In the genomic region with DNA sequence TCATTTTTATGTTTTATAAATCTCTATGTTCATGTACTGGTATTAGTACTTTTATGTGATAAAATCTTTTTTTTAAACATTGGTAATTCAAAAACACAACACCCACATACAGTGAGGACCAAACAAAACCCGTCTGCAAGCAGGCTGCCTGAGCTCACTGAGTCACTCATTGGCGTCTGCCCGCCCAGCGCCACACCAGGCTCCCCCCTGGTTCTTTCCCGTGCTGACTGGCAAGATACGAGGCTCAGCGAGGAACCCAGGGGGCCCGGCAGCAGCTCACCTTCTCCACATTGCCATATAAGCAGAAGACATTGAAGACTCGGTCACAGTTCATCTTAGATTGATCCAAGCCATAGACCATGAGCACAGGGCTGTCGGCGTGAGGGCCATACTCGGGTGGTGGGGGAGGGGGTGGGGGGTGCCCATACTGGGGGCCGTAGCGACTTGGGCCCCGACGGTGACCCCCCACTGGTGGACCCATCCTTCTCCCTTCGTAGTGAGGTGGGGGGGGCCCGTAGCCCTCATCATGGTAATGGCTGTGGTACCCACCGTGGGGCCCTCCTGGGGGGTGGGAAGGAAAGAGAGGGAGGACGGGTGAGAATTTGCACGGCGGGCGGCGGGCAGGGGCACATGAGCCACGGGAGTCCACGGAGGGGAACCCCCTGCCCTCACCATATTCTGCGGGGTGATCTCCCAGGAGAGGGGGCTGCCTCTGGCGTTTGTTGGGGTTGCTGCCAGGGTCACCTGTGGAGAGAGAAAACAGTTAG, we compare ENCODE assay signal across 15 cellular contexts. TPM values are rescaled to one million over a fixed set of nuclear protein-coding genes. Genes with fewer than 3 reads are reported as not detected.
A peak's percentile ranks its signal among the peaks of the same experiment; 100 is the strongest.
DNase-seq lines count a peak whose midpoint lies in the region; ATAC-seq, FAIRE-seq and TF ChIP-seq lines count a peak whose summit lies in the region.
"Had no signal": no experiment of that assay in that cellular context is flagged by ENCODE, and none has a peak within 500 bp of the region (broad histone marks: within the 10 kb centered on the region; RNA-seq: fewer than 3 reads in every experiment).

No MANE protein-coding gene starts in this region.

- CTCF ChIA-PET in activated naive CD4-positive, alpha-beta T cell treated with anti-CD3 and anti-CD28 coated beads for 36 hours (lab: Charles Lee): interaction anchor here (1.4 kb wide), 1 partner anchor 48 kb away, joined by 3 read pairs; no protein-coding TSS in a partner anchor

- H3K27me3 Mint-ChIP-seq in activated naive CD4-positive, alpha-beta T cell treated with anti-CD3 and anti-CD28 coated beads for 36 hours (ENCODE audit: low read depth): no peaks in the 10 kb centered on the region
- no peaks in the 10 kb centered on the region for H3K27me3 Mint-ChIP-seq in T-helper 17 cell

- 60 to 64% methylated on average over 28 of the region's 28 CpGs for WGBS in esophagus, 2 donors

- H3K4me1 ChIP-seq in esophagus (ENCODE audit: control insufficient read depth in 2 of 2, insufficient read depth in 2 of 2, low read length in 1 of 2): peaks cover 3 to 13% of the 10 kb centered on the region in 2 donors

- H3K9me3 ChIP-seq in T-helper 17 cell (ENCODE audit: control insufficient read depth, low read length, poor library complexity, severe bottlenecking): no peaks in the 10 kb centered on the region
- H3K9me3 ChIP-seq in esophagus (ENCODE audit: control insufficient read depth in 2 of 2, insufficient read depth in 1 of 2, low read depth in 1 of 2, low read length in 1 of 2): no peaks in the 10 kb centered on the region

- peaks cover 68% of the 10 kb centered on the region for H3K4me1 Mint-ChIP-seq in activated naive CD4-positive, alpha-beta T cell treated with anti-CD3 and anti-CD28 coated beads for 36 hours (ENCODE audit: low read depth)
- H3K4me1 Mint-ChIP-seq in T-helper 17 cell: peaks cover 41% of the 10 kb centered on the region
- H3K4me1 Mint-ChIP-seq in stimulated activated effector memory CD8-positive, alpha-beta T cell treated with anti-CD3 and anti-CD28 coated beads, Interleukin-12 subunit alpha, Interleukin-12 subunit beta, amount 100 ng/mL, for 72 hours: peaks cover 59% of the 10 kb centered on the region

- peaks cover 34 to 80% of the 10 kb centered on the region in 2 donors for H3K36me3 ChIP-seq in esophagus (ENCODE audit: control insufficient read depth in 2 of 2, insufficient read depth in 2 of 2, low read length in 1 of 2)

- peak; percentile 30 for DNase-seq in activated naive CD4-positive, alpha-beta T cell treated with anti-CD3 and anti-CD28 coated beads for 36 hours
- DNase-seq in activated naive CD4-positive, alpha-beta T cell treated with anti-CD3 and anti-CD28 coated beads, Interleukin-2, amount 50 U/mL, for 16 hours: no peak
- no peak for DNase-seq in T-helper 17 cell
- DNase-seq in stimulated activated effector memory CD8-positive, alpha-beta T cell treated with anti-CD3 and anti-CD28 coated beads, Interleukin-12 subunit alpha, Interleukin-12 subunit beta, amount 100 ng/mL, for 72 hours (ENCODE audit: low spot score in 2 of 2): no peak
- no peak for DNase-seq in head of caudate nucleus
- DNase-seq in H54 (ENCODE audit: insufficient read length, low spot score): no peak
- DNase-seq: cerebellar nuclear complex, NCI-H510A treated with DMSO at 0.1 percent for 48 hours, SW 1271 had no signal

- ATAC-seq in T-helper 17 cell: no peak
- no peak for ATAC-seq in stimulated activated effector memory CD8-positive, alpha-beta T cell treated with anti-CD3 and anti-CD28 coated beads, Interleukin-12 subunit alpha, Interleukin-12 subunit beta, amount 100 ng/mL, for 72 hours
- no peak for ATAC-seq in HG02763 (IDR thresholded peaks at IDR 0.05; ENCODE audit: unreplicated experiment)

- no peak for FAIRE-seq in H54 (lab: Jason Lieb, UNC)

- H3K4me3 ChIP-seq in esophagus (ENCODE audit: low read depth in 1 of 2, low read length in 2 of 2): no peak overlapping the region

- H3K36me3 Mint-ChIP-seq in activated naive CD4-positive, alpha-beta T cell treated with anti-CD3 and anti-CD28 coated beads for 36 hours (ENCODE audit: low read depth): peaks cover 77% of the 10 kb centered on the region
- H3K36me3 Mint-ChIP-seq in T-helper 17 cell (ENCODE audit: low read depth): peaks cover 10% of the 10 kb centered on the region
- peaks cover 100% of the 10 kb centered on the region for H3K36me3 Mint-ChIP-seq in stimulated activated effector memory CD8-positive, alpha-beta T cell treated with anti-CD3 and anti-CD28 coated beads, Interleukin-12 subunit alpha, Interleukin-12 subunit beta, amount 100 ng/mL, for 72 hours

- intact Hi-C loops in activated naive CD4-positive, alpha-beta T cell treated with anti-CD3 and anti-CD28 coated beads for 36 hours (cut with micrococcal nuclease): loop anchor here (10.0 kb wide), 2 partner anchors 435 to 525 kb away; a partner anchor contains a TSS
- intact Hi-C loops in head of caudate nucleus (cut with DNase I): loop anchor here (10.0 kb wide), 2 partner anchors 195 to 225 kb away; a partner anchor contains a TSS

- no peak for TF ChIP-seq POLR2A in H54 (IDR thresholded peaks at IDR 0.05; ENCODE audit: low read depth, low read length)

- H3K4me3 Mint-ChIP-seq in activated naive CD4-positive, alpha-beta T cell treated with anti-CD3 and anti-CD28 coated beads for 36 hours: peak overlapping the region; percentile 15
- peak overlapping the region; percentile 31 for H3K4me3 Mint-ChIP-seq in T-helper 17 cell
- peak overlapping the region; percentile 44 for H3K4me3 Mint-ChIP-seq in stimulated activated effector memory CD8-positive, alpha-beta T cell treated with anti-CD3 and anti-CD28 coated beads, Interleukin-12 subunit alpha, Interleukin-12 subunit beta, amount 100 ng/mL, for 72 hours

- no peaks in the 10 kb centered on the region for H3K27me3 ChIP-seq in esophagus (ENCODE audit: control insufficient read depth in 1 of 2, insufficient read depth in 2 of 2, low read length in 2 of 2)

- H3K27ac Mint-ChIP-seq in activated naive CD4-positive, alpha-beta T cell treated with anti-CD3 and anti-CD28 coated beads for 36 hours: peak overlapping the region; percentile 93
- peak overlapping the region; percentile 98 for H3K27ac Mint-ChIP-seq in T-helper 17 cell
- peak overlapping the region; percentile 92 for H3K27ac Mint-ChIP-seq in stimulated activated effector memory CD8-positive, alpha-beta T cell treated with anti-CD3 and anti-CD28 coated beads, Interleukin-12 subunit alpha, Interleukin-12 subunit beta, amount 100 ng/mL, for 72 hours

- no peaks in the 10 kb centered on the region for H3K9me3 Mint-ChIP-seq in activated naive CD4-positive, alpha-beta T cell treated with anti-CD3 and anti-CD28 coated beads for 36 hours
- no peaks in the 10 kb centered on the region for H3K9me3 Mint-ChIP-seq in stimulated activated effector memory CD8-positive, alpha-beta T cell treated with anti-CD3 and anti-CD28 coated beads, Interleukin-12 subunit alpha, Interleukin-12 subunit beta, amount 100 ng/mL, for 72 hours

- H3K27ac ChIP-seq in esophagus (ENCODE audit: low read depth in 2 of 2, low read length in 1 of 2): peak overlapping the region; percentile 69 to 88
- H3K27ac ChIP-seq: HL-60 had no signal

RNA-seq across cellular contexts. Expression of a gene that starts 8.4 kb away (rescaled TPM):
- 100 to 1,000 TPM; 137 to 145 TPM for total RNA-seq in activated naive CD4-positive, alpha-beta T cell treated with anti-CD3 and anti-CD28 coated beads for 36 hours
- 10 to 100 TPM; 75.5 to 95.8 TPM for total RNA-seq in T-helper 17 cell
- polyA plus RNA-seq in esophagus: 100 to 1,000 TPM; 108 to 215 TPM

RNA-seq across cellular contexts. Expression of a gene that starts 9.8 kb away (rescaled TPM):
- 100 to 1,000 TPM; 777 to 829 TPM for total RNA-seq in activated naive CD4-positive, alpha-beta T cell treated with anti-CD3 and anti-CD28 coated beads for 36 hours
- 100 to 1,000 TPM; 477 to 480 TPM for total RNA-seq in T-helper 17 cell
- polyA plus RNA-seq in esophagus: 100 to 1,000 TPM; 134 to 150 TPM

RNA-seq across cellular contexts. Expression of a gene that starts 27.3 kb away (rescaled TPM):
- not detected for total RNA-seq in activated naive CD4-positive, alpha-beta T cell treated with anti-CD3 and anti-CD28 coated beads for 36 hours
- total RNA-seq in T-helper 17 cell: 1 to 10 TPM; 1.7 to 2.4 TPM
- 1 to 10 TPM in 1 of 2 donors, under 1 TPM in 1; 0.66 to 2.3 TPM for polyA plus RNA-seq in esophagus
- total RNA-seq: pulmonary artery endothelial cell had no signal

RNA-seq across cellular contexts. Expression of a gene that starts 38.1 kb away (rescaled TPM):
- 100 to 1,000 TPM; 107 to 117 TPM for total RNA-seq in activated naive CD4-positive, alpha-beta T cell treated with anti-CD3 and anti-CD28 coated beads for 36 hours
- 10 to 100 TPM; 46.0 to 50.6 TPM for total RNA-seq in T-helper 17 cell
- polyA plus RNA-seq in esophagus: 10 to 100 TPM in 1 of 2 donors, 1 to 10 TPM in 1; 8.4 to 20.5 TPM

RNA-seq across cellular contexts. Expression of a gene that starts 51.0 kb away (rescaled TPM):
- not detected for total RNA-seq in activated naive CD4-positive, alpha-beta T cell treated with anti-CD3 and anti-CD28 coated beads for 36 hours
- total RNA-seq in T-helper 17 cell: not detected
- polyA plus RNA-seq in esophagus: 1,000 to 10,000 TPM; 3,260 to 6,105 TPM
- total RNA-seq: fibroblast of villous mesenchyme, liver, pulmonary artery endothelial cell had no signal
